1 cellular context compared by ENCODE assay signal in genomic region chr13:46628622-46629365, GRCh38.
TF ChIP-seq lines count a peak whose summit lies in the region.

No MANE protein-coding gene starts in this region.

TF ChIP-seq in H1, 55 proteins besides CTCF, POLR2A, EP300 and RAD21 (continued from another document):
- TF ChIP-seq USF2 (IDR thresholded peaks at IDR 0.05; ENCODE audit: low read length) (no peak), SP2 (IDR thresholded peaks at IDR 0.05; ENCODE audit: low read length) (no peak), JUND (IDR thresholded peaks at IDR 0.05; ENCODE audit: low read length) (no peak), SIX5 (IDR thresholded peaks at IDR 0.05; ENCODE audit: low read depth, low read length) (no peak), BACH1 (IDR thresholded peaks at IDR 0.05; ENCODE audit: low read length) (no peak), HDAC2 (IDR thresholded peaks at IDR 0.05; ENCODE audit: borderline replicate concordance in 1 of 2, low read depth in 2 of 2, low read length in 2 of 2) (no peak), FOSL1 (IDR thresholded peaks at IDR 0.05; ENCODE audit: insufficient read depth, low read depth, low read length) (no peak), EZH2 (IDR thresholded peaks at IDR 0.05; ENCODE audit: low read depth, low read length, severe bottlenecking) (no peak), TAF1 (IDR thresholded peaks at IDR 0.05; ENCODE audit: low read depth, low read length) (no peak), TCF12 (IDR thresholded peaks at IDR 0.05; ENCODE audit: low read depth, low read length) (no peak), ASH2L (IDR thresholded peaks at IDR 0.05; ENCODE audit: low read length) (no peak), MAFK (IDR thresholded peaks at IDR 0.05; ENCODE audit: low read depth, low read length) (no peak), TEAD4 (IDR thresholded peaks at IDR 0.05; ENCODE audit: low read depth, low read length) (no peak)
- TF ChIP-seq, protein P1, sequence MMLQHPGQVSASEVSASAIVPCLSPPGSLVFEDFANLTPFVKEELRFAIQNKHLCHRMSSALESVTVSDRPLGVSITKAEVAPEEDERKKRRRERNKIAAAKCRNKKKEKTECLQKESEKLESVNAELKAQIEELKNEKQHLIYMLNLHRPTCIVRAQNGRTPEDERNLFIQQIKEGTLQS (IDR thresholded peaks at IDR 0.05; ENCODE audit: insufficient read depth, low read depth, low read length) = no peak
- TF ChIP-seq, protein P2, sequence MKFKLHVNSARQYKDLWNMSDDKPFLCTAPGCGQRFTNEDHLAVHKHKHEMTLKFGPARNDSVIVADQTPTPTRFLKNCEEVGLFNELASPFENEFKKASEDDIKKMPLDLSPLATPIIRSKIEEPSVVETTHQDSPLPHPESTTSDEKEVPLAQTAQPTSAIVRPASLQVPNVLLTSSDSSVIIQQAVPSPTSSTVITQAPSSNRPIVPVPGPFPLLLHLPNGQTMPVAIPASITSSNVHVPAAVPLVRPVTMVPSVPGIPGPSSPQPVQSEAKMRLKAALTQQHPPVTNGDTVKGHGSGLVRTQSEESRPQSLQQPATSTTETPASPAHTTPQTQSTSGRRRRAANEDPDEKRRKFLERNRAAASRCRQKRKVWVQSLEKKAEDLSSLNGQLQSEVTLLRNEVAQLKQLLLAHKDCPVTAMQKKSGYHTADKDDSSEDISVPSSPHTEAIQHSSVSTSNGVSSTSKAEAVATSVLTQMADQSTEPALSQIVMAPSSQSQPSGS (IDR thresholded peaks at IDR 0.05; ENCODE audit: low read length) = no peak
